In the genomic region with DNA sequence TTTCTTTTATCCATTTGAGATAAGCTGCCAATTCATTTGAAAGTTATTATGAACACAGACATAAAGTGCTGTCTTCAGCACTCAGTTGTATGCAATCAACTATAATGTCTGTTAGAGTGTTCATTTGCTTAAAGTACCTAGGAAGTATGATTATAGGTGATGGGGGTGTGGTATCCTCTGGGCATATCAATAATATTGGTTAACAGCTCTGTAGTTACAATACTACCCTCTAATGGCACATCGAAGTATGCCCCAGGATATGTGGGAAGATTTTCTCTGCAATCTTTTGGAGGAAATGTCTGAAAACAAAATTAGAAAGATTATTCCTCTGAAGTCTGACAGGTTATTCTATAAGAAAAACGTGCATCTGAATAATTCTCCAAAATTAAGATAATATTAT, we compare ENCODE assay signal across 8 cellular contexts.
DNase-seq lines count a peak whose midpoint lies in the region; ATAC-seq, FAIRE-seq and TF ChIP-seq lines count a peak whose summit lies in the region.
"Had no signal": no experiment of that assay in that cellular context is flagged by ENCODE, and none has a peak within 500 bp of the region (broad histone marks: within the 10 kb centered on the region; RNA-seq: fewer than 3 reads in every experiment).

No MANE protein-coding gene starts in this region.

- no peak overlapping the region for H4K91ac ChIP-seq in H1 (replicated peaks; ENCODE audit: insufficient read length, low read length)

- H3K4me3 ChIP-seq in NB4 (ENCODE audit: low read depth, low read length) (no peak overlapping the region), H1 (ENCODE audit: extremely low read depth in 1 of 4, insufficient read depth in 2 of 4, low read depth in 3 of 4, low read length in 4 of 4) (no peak overlapping the region)

- H3K4me1 ChIP-seq in H1 (replicated peaks in 1 of 4; ENCODE audit: control insufficient read depth in 3 of 4, insufficient read depth in 4 of 4, low read length in 3 of 4) = peaks cover 0 to 2% (median 0%) of the 10 kb centered on the region in 4 experiments; a peak in 1 of 7 replicates

- no peak for TF ChIP-seq EP300 in H1 (IDR thresholded peaks at IDR 0.05; ENCODE audit: borderline replicate concordance in 1 of 2, low read depth in 2 of 2, low read length in 2 of 2)

- H3K79me1 ChIP-seq in H1 (ENCODE audit: low read depth, low read length) = no peaks in the 10 kb centered on the region

- no peak overlapping the region for H2BK20ac ChIP-seq in H1 (ENCODE audit: low read length)

- no peaks in the 10 kb centered on the region for H4K20me1 ChIP-seq in H1 (replicated peaks in 1 of 2; ENCODE audit: control insufficient read depth in 1 of 2, insufficient read depth in 2 of 2, low read length in 2 of 2)

- H3K4ac ChIP-seq in H1 (replicated peaks; ENCODE audit: insufficient read length, low read depth, low read length) = no peak overlapping the region

- H3K27ac ChIP-seq in H1 (ENCODE audit: low read depth, low read length) = no peak overlapping the region

- H4K5ac ChIP-seq in H1 (ENCODE audit: insufficient read length, low read depth, low read length) = no peak overlapping the region

- H3K56ac ChIP-seq in H1 (replicated peaks; ENCODE audit: insufficient read length, low read depth, low read length) = no peak overlapping the region

- no peak overlapping the region for H2BK15ac ChIP-seq in H1 (ENCODE audit: low read length)

- TF ChIP-seq POLR2A in NB4 (IDR thresholded peaks at IDR 0.05; ENCODE audit: extremely low read depth, insufficient read length) (no peak), H1 (IDR thresholded peaks at IDR 0.05; ENCODE audit: control extremely low read depth in 1 of 2, low read depth in 2 of 2, low read length in 2 of 2) (no peak)

- H3K27me3 Mint-ChIP-seq in osteocyte (ENCODE audit: unreplicated experiment) = peaks cover 4% of the 10 kb centered on the region

- no peak overlapping the region for H3K23ac ChIP-seq in H1 (ENCODE audit: insufficient read length)

- TF ChIP-seq RAD21 in H1 (IDR thresholded peaks at IDR 0.05 in 1 of 2, conservative IDR thresholded peaks at IDR 0.05 in 1 of 2; ENCODE audit: low read depth in 2 of 2, low read length in 2 of 2) = peak; percentile 80 to 85

- no peaks in the 10 kb centered on the region for H3K79me2 ChIP-seq in H1 (ENCODE audit: control insufficient read depth in 1 of 2, insufficient read depth in 2 of 2, low read length in 2 of 2)

- H3K14ac ChIP-seq in H1 (ENCODE audit: insufficient read length) = no peak overlapping the region

- H3K18ac ChIP-seq in H1 (ENCODE audit: extremely low read depth, low read length) = no peak overlapping the region

- POLR2A ChIA-PET in H1 (lab: Charles Lee; ENCODE audit: partially characterized antibody) = no interaction called here

- TF ChIP-seq CTCF in NB4 (IDR thresholded peaks at IDR 0.05; ENCODE audit: low read depth, low read length) (peak; percentile 21), H1 (IDR thresholded peaks at IDR 0.05; ENCODE audit: control extremely low read depth in 1 of 3, insufficient read depth in 1 of 3, low read depth in 1 of 3, low read length in 3 of 3) (peak in 2 of 3 experiments; percentile 34 to 48; a peak in 2 of 4 replicates), osteocyte (IDR thresholded peaks at IDR 0.05) (peak; percentile 61)

- no peak overlapping the region for H2BK5ac ChIP-seq in H1 (ENCODE audit: low read depth, low read length)

- no peak overlapping the region for H3K4me2 ChIP-seq in H1 (ENCODE audit: insufficient read depth in 1 of 2, low read depth in 2 of 2, low read length in 2 of 2)

- H2AFZ ChIP-seq in H1 (ENCODE audit: low read length) = no peak overlapping the region

- H3K4me1 Mint-ChIP-seq in osteocyte (ENCODE audit: unreplicated experiment) = peaks cover 7% of the 10 kb centered on the region
- H3K4me1 Mint-ChIP-seq: activated naive CD4-positive, alpha-beta T cell treated with anti-CD3 and anti-CD28 coated beads, Interleukin-2, amount 50 U/mL, for 24 hours had no signal

- DNase-seq in ELR (ENCODE audit: low read depth) (peak; percentile 58), NB4 (ENCODE audit: low read depth) (peak; percentile 15), H1 (ENCODE audit: low read depth in 1 of 2, low spot score in 2 of 2) (no peak), osteocyte (ENCODE audit: extremely low spot score, unreplicated experiment) (no peak), middle frontal gyrus (ENCODE audit: extremely low spot score, low spot score) (no peak)

- 40% methylated on average over 2 of the region's 2 CpGs; no CpG with 5 or more reads in 1 of the 2 experiments for WGBS in H1 (ENCODE audit: extremely low coverage in 1 of 2, insufficient coverage in 1 of 2, insufficient read length in 1 of 2, insufficient replicate concordance in 2 of 2, low coverage in 1 of 2, low lambda C conversion rate in 2 of 2, missing lambda C conversion rate in 1 of 2), 2 experiments

- H3K4me3 Mint-ChIP-seq in osteocyte (ENCODE audit: unreplicated experiment) = no peak overlapping the region
- H3K4me3 Mint-ChIP-seq: activated naive CD4-positive, alpha-beta T cell treated with anti-CD3 and anti-CD28 coated beads, Interleukin-2, amount 50 U/mL, for 24 hours had no signal

- H2AK5ac ChIP-seq in H1 (ENCODE audit: low read depth, low read length) = no peak overlapping the region

- H3K36me3 Mint-ChIP-seq in osteocyte (ENCODE audit: unreplicated experiment) = no peaks in the 10 kb centered on the region
- H3K36me3 Mint-ChIP-seq: activated naive CD4-positive, alpha-beta T cell treated with anti-CD3 and anti-CD28 coated beads, Interleukin-2, amount 50 U/mL, for 24 hours had no signal

- H3K9me3 Mint-ChIP-seq in osteocyte (ENCODE audit: unreplicated experiment) = no peaks in the 10 kb centered on the region
- H3K9me3 Mint-ChIP-seq: activated naive CD4-positive, alpha-beta T cell treated with anti-CD3 and anti-CD28 coated beads, Interleukin-2, amount 50 U/mL, for 24 hours had no signal

- CTCF ChIA-PET in H1 (lab: Charles Lee; ENCODE audit: partially characterized antibody) = interaction anchor here (0.6 to 5.8 kb wide), 19 partner anchors 8 to 872 kb away, joined by 3 to 82 read pairs (median 3); partner anchors contain the start of gene ARL4A

- H4K8ac ChIP-seq in H1 (ENCODE audit: extremely low read depth, insufficient read depth, low read length) = no peak overlapping the region

- H3K27ac Mint-ChIP-seq in osteocyte (ENCODE audit: unreplicated experiment) = no peak overlapping the region
- H3K27ac Mint-ChIP-seq: activated naive CD4-positive, alpha-beta T cell treated with anti-CD3 and anti-CD28 coated beads, Interleukin-2, amount 50 U/mL, for 24 hours had no signal

- no peak overlapping the region for H2BK12ac ChIP-seq in H1 (ENCODE audit: low read depth, low read length)

- no peak for ATAC-seq in HG03469 (IDR thresholded peaks at IDR 0.05; ENCODE audit: unreplicated experiment)
- ATAC-seq in HG02852 (IDR thresholded peaks at IDR 0.05; ENCODE audit: unreplicated experiment) = no peak

- H3K27me3 ChIP-seq in H1 (replicated peaks in 1 of 4; ENCODE audit: control insufficient read depth in 3 of 4, extremely low read depth in 1 of 4, insufficient read depth in 3 of 4, low read length in 3 of 4) = no peaks in the 10 kb centered on the region

- H3K23me2 ChIP-seq in H1 (ENCODE audit: low read depth, low read length) = no peaks in the 10 kb centered on the region

- H3K9me3 ChIP-seq in H1 (ENCODE audit: insufficient read depth in 2 of 2, low read depth in 1 of 2, low read length in 1 of 2) = no peaks in the 10 kb centered on the region

- no peak for FAIRE-seq in H1 (lab: Jason Lieb, UNC)

- no peaks in the 10 kb centered on the region for H3K36me3 ChIP-seq in H1 (ENCODE audit: control insufficient read depth in 2 of 4, insufficient read depth in 4 of 4, low read length in 3 of 4)

- no peak overlapping the region for H2BK120ac ChIP-seq in H1 (replicated peaks; ENCODE audit: low read depth, low read length)

- no peak overlapping the region for H3K9ac ChIP-seq in H1 (replicated peaks in 1 of 4; ENCODE audit: extremely low read depth in 1 of 4, low read depth in 3 of 4, low read length in 3 of 4)

TF ChIP-seq in H1, 55 proteins besides CTCF, POLR2A, EP300 and RAD21:
- no peak for TF ChIP-seq POLR2AphosphoS5 (IDR thresholded peaks at IDR 0.05; ENCODE audit: low read depth, low read length)
- no peak for TF ChIP-seq E2F6 (IDR thresholded peaks at IDR 0.05)
- no peak for TF ChIP-seq JUN (IDR thresholded peaks at IDR 0.05; ENCODE audit: low read depth, low read length)
- TF ChIP-seq TBP (IDR thresholded peaks at IDR 0.05; ENCODE audit: low read depth, low read length) = no peak
- TF ChIP-seq HDAC2 (IDR thresholded peaks at IDR 0.05; ENCODE audit: borderline replicate concordance in 1 of 2, low read depth in 2 of 2, low read length in 2 of 2) = no peak
- no peak for TF ChIP-seq SIX5 (IDR thresholded peaks at IDR 0.05; ENCODE audit: low read depth, low read length)
- TF ChIP-seq ASH2L (IDR thresholded peaks at IDR 0.05; ENCODE audit: low read length) = no peak
- no peak for TF ChIP-seq NRF1 (IDR thresholded peaks at IDR 0.05; ENCODE audit: low read depth, low read length)
TF ChIP-seq in H1: peak in this region for 0.

Comparison
In these comparisons a context has a peak if more than half of its experiments do, and no peak if none do; other contexts are left out.
1. DNase-seq: peak in ELR (single experiment) and NB4 (single experiment); none in H1 (0 of 2), osteocyte (single experiment) and middle frontal gyrus (single experiment).
2. Peak in every context shown above with its lines, with median percentiles within 50 percentile points of each other: CTCF ChIP-seq.